In genomic region chr4:149755969-149756368, GRCh38 we compare ENCODE assay signal across 11 cellular contexts. TPM values are rescaled to one million over a fixed set of nuclear protein-coding genes. Genes with fewer than 3 reads are reported as not detected.
"Had no signal": no experiment of that assay in that cellular context is flagged by ENCODE, and none has a peak within 500 bp of the region (broad histone marks: within the 10 kb centered on the region; RNA-seq: fewer than 3 reads in every experiment).

No MANE protein-coding gene starts in this region.

- H3K4me1 ChIP-seq: HAP-1 had no signal

- H3K36me3 ChIP-seq: HAP-1 had no signal

- DNase-seq: GM23248, GOT3, H7, H9, HCEC 1CT, HFFc6 had no signal

- H3K9me3 Mint-ChIP-seq: GM23338, H9, HFFc6 had no signal

- H3K9me3 ChIP-seq: HAP-1 had no signal

- ATAC-seq: GM23338, HCT116 had no signal

- H3K27ac Mint-ChIP-seq: GM23338, H9, HFFc6 had no signal

- H3K4me3 ChIP-seq: GM23248, GM23338, HAP-1 had no signal

- H3K4me3 Mint-ChIP-seq: GM23338, H9, HFFc6 had no signal

- H3K27ac ChIP-seq: GM23248 had no signal

- H3K4me1 Mint-ChIP-seq: GM23338, H9 had no signal

RNA-seq across cellular contexts. Expression of gene IQCM, which starts 59.7 kb away (rescaled TPM):
- total RNA-seq: GM23338, H1, H4 had no signal
